ENCODE assay signal across 9 cellular contexts in the genomic region with DNA sequence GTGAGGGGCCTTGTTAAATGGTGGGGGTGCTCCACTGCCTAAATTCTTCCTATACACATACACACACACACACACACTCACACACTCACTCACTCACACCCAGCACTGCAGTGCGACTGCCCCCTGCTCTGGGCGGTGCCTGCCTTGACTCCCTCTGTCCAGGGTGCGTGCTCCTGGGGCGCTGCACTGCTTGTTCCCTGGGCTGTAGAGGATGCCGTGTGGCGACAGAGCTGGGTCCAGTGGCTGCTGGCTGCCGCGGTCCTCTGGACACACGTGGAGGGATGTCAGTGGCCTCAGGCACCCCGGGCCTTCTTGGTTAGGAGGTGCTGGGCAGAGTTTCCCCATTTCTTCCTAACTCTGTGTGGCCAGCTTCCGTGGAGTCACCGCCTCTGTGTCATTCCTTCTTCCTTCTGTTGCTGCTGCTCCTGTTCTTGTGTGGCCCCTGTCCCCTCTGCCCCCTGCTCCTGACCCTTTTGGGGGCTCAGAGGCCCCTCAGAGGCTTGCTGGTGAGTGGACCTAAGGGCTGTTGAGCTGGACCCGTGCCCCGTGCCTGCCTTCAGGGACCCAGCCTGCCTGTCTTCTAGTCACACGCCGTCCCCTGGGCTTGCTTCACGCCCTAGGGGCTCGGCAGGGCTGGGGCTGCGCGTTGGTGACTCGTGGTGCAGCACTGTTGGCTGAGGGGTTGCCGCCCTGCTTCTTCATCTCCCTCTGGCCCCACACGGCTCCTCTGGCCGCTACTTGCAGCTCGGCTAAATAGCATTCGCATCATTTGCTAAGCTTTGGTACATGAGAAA.
"Had no signal": no experiment of that assay in that cellular context is flagged by ENCODE, and none has a peak within 500 bp of the region (broad histone marks: within the 10 kb centered on the region; RNA-seq: fewer than 3 reads in every experiment).

No MANE protein-coding gene starts in this region.

- H3K27ac ChIP-seq: gastroesophageal sphincter, sigmoid colon, SK-N-MC, spleen had no signal

- ATAC-seq: activated CD4-positive, CD25-positive, alpha-beta regulatory T cell treated with anti-CD3 and anti-CD28 coated beads, Interleukin-2, amount 50 U/mL, for 24 hours; activated T-cell treated with anti-CD3 and anti-CD28 coated beads, Interleukin-2, amount 50 U/mL, for 72 hours; gastroesophageal sphincter; naive thymus-derived CD8-positive, alpha-beta T cell had no signal

- H3K4me3 ChIP-seq: gastroesophageal sphincter, sigmoid colon, SK-N-MC, spleen had no signal

- H3K4me1 ChIP-seq: gastroesophageal sphincter, sigmoid colon, spleen had no signal

- H3K4me3 Mint-ChIP-seq: activated T-cell treated with anti-CD3 and anti-CD28 coated beads, Interleukin-2, amount 50 U/mL, for 72 hours; naive thymus-derived CD8-positive, alpha-beta T cell had no signal

- H3K27me3 ChIP-seq: gastroesophageal sphincter, sigmoid colon, spleen had no signal

- H3K9me3 Mint-ChIP-seq: activated T-cell treated with anti-CD3 and anti-CD28 coated beads, Interleukin-2, amount 50 U/mL, for 72 hours; naive thymus-derived CD8-positive, alpha-beta T cell had no signal

- H3K27me3 Mint-ChIP-seq: naive thymus-derived CD8-positive, alpha-beta T cell had no signal

- H3K9me3 ChIP-seq: gastroesophageal sphincter, sigmoid colon, spleen had no signal

- H3K27ac Mint-ChIP-seq: activated T-cell treated with anti-CD3 and anti-CD28 coated beads, Interleukin-2, amount 50 U/mL, for 72 hours had no signal

- DNase-seq: activated gamma-delta T cell treated with Interleukin-2 at 50 U/mL for 16 hours; activated T-cell treated with anti-CD3 and anti-CD28 coated beads, Interleukin-2, amount 50 U/mL, for 72 hours; naive thymus-derived CD8-positive, alpha-beta T cell; sigmoid colon; spleen; T-helper 9 cell had no signal
